17 cellular contexts compared by ENCODE assay signal in the genomic region with DNA sequence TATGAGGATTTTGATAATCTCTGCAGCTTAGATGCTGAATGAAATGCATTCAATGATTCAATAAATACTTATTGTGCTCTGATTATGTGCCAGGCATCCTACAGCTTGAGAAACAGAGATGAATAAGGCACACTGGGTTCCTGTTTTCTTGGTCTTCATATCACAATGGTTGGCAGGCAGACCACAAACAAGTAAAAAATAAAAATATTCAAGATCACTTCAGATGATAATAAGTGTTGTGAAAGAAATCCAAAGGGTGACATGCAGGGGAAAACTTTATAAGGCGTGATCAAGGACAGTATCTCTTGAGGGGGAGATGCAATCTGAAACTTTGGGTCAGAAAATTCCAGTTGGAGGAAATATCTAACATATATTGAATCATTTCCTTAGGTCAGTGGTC.
DNase-seq lines count a peak whose midpoint lies in the region; ATAC-seq, FAIRE-seq and TF ChIP-seq lines count a peak whose summit lies in the region.
"Had no signal": no experiment of that assay in that cellular context is flagged by ENCODE, and none has a peak within 500 bp of the region (broad histone marks: within the 10 kb centered on the region; RNA-seq: fewer than 3 reads in every experiment).

No MANE protein-coding gene starts in this region.

- H3K36me3 ChIP-seq in IMR-90 (ENCODE audit: control insufficient read depth, insufficient read depth, low read length) (no peaks in the 10 kb centered on the region), astrocyte (ENCODE audit: insufficient read depth, low read length) (no peaks in the 10 kb centered on the region)
- H3K36me3 ChIP-seq: BE2C, Peyer's patch had no signal

- POLR2A ChIA-PET in IMR-90 (lab: Charles Lee; ENCODE audit: unreplicated experiment) = no interaction called here

- H3K79me1 ChIP-seq in IMR-90 (ENCODE audit: low read depth in 1 of 2, low read length in 2 of 2) = no peaks in the 10 kb centered on the region

- H4K91ac ChIP-seq in IMR-90 (ENCODE audit: insufficient read depth, low read depth, low read length) = no peak overlapping the region

- H3K9me1 ChIP-seq in IMR-90 (ENCODE audit: insufficient read depth, low read length) = no peaks in the 10 kb centered on the region; the same call in 1 of the 2 replicates

- H3K27ac Mint-ChIP-seq in astrocyte (ENCODE audit: unreplicated experiment) = no peak overlapping the region
- H3K27ac Mint-ChIP-seq in natural killer cell = peak overlapping the region; percentile 80 to 87

- intact Hi-C loops in IMR-90 (cut with micrococcal nuclease) (no loop called here), natural killer cell (cut with micrococcal nuclease) (loop anchor here (5.0 kb wide), 5 partner anchors 40 to 85 kb away; a partner anchor contains a TSS)

- H3K27ac ChIP-seq in IMR-90 (ENCODE audit: insufficient read depth, low read length) (no peak overlapping the region), astrocyte (ENCODE audit: low read depth, low read length) (no peak overlapping the region)
- H3K27ac ChIP-seq: Peyer's patch had no signal

- TF ChIP-seq POLR2A in IMR-90 (IDR thresholded peaks at IDR 0.05; ENCODE audit: low read depth, low read length) (no peak), NB4 (IDR thresholded peaks at IDR 0.05; ENCODE audit: extremely low read depth, insufficient read length) (no peak)

- DNase-seq in IMR-90 (no peak), NB4 (ENCODE audit: low read depth) (peak; percentile 50), astrocyte (ENCODE audit: low read depth) (no peak), natural killer cell (no peak), DMS153 treated with DMSO at 0.1 percent for 48 hours (lab: John Stamatoyannopoulos, UW; ENCODE audit: unreplicated experiment) (no peak)
- DNase-seq: BE2C, EL, H7, Kasumi-1, NCI-H1048, NCI-H1694 treated with DMSO at 0.1 percent for 48 hours, NCI-H446, NCI-H748 treated with DMSO at 0.1 percent for 48 hours, Peyer's patch, Right ventricle myocardium superior had no signal

- H3K79me2 ChIP-seq in astrocyte (ENCODE audit: insufficient read depth, low read length) = no peaks in the 10 kb centered on the region

- no peak overlapping the region for H3K18ac ChIP-seq in IMR-90 (ENCODE audit: low read depth, low read length)

- no peaks in the 10 kb centered on the region; the same call in 1 of the 2 replicates for H3K9me3 ChIP-seq in IMR-90 (ENCODE audit: control insufficient read depth, insufficient read depth, low read length)
- H3K9me3 ChIP-seq in astrocyte (ENCODE audit: insufficient read depth, low read depth, low read length) = no peaks in the 10 kb centered on the region
- H3K9me3 ChIP-seq: BE2C had no signal

- CTCF ChIA-PET in IMR-90 (lab: Yijun Ruan, JAX) = no interaction called here

- H3K4me1 ChIP-seq in IMR-90 (ENCODE audit: control insufficient read depth, insufficient read depth, low read length) (peaks cover 2% of the 10 kb centered on the region; the same call in 1 of the 2 replicates), astrocyte (ENCODE audit: insufficient read depth, low read length) (peaks cover 4% of the 10 kb centered on the region)
- H3K4me1 ChIP-seq: BE2C had no signal

- no peak for FAIRE-seq in astrocyte (lab: Jason Lieb, UNC)

- H3K4ac ChIP-seq in IMR-90 (ENCODE audit: low read depth, low read length) = no peak overlapping the region

- H3K27me3 Mint-ChIP-seq in astrocyte (ENCODE audit: low read depth, unreplicated experiment) (no peaks in the 10 kb centered on the region), natural killer cell (ENCODE audit: low read depth in 2 of 2) (no peaks in the 10 kb centered on the region)

- H3K9me3 Mint-ChIP-seq in astrocyte (ENCODE audit: unreplicated experiment) (peaks cover 4% of the 10 kb centered on the region), natural killer cell (peaks cover 4% of the 10 kb centered on the region in 2 donors)

- H3K4me1 Mint-ChIP-seq in astrocyte (ENCODE audit: low read depth, unreplicated experiment) (no peaks in the 10 kb centered on the region), natural killer cell (peaks cover 48 to 60% of the 10 kb centered on the region in 2 donors)

- H4K20me1 ChIP-seq in IMR-90 (ENCODE audit: insufficient read depth, low read length) (no peaks in the 10 kb centered on the region), astrocyte (ENCODE audit: insufficient read depth, low read length) (no peaks in the 10 kb centered on the region)

- H3K23ac ChIP-seq in IMR-90 (ENCODE audit: low read depth, low read length) = peak overlapping the region; percentile 49; the same call in 1 of the 2 replicates

- H2BK20ac ChIP-seq in IMR-90 (ENCODE audit: low read depth, low read length) = no peak overlapping the region

- no peak overlapping the region for H3K56ac ChIP-seq in IMR-90 (ENCODE audit: extremely low read depth, insufficient read depth, low read length)

- H3K4me3 Mint-ChIP-seq in astrocyte (ENCODE audit: unreplicated experiment) = no peak overlapping the region
- peak overlapping the region; percentile 78 for H3K4me3 Mint-ChIP-seq in natural killer cell

- H2AK5ac ChIP-seq in IMR-90 (ENCODE audit: low read depth, low read length) = no peak overlapping the region

- H3K36me3 Mint-ChIP-seq in astrocyte (ENCODE audit: low read depth, unreplicated experiment) (no peaks in the 10 kb centered on the region), natural killer cell (peaks cover 6% of the 10 kb centered on the region)

- H2AFZ ChIP-seq in IMR-90 (replicated peaks; ENCODE audit: low read length, poor library complexity) (no peak overlapping the region), astrocyte (ENCODE audit: low read depth, low read length) (peak overlapping the region; percentile 53)

- no peak overlapping the region for H3K4me2 ChIP-seq in IMR-90 (ENCODE audit: low read depth, low read length)
- H3K4me2 ChIP-seq in astrocyte (ENCODE audit: low read length) = peak overlapping the region; percentile 36

- no peak overlapping the region for H2BK15ac ChIP-seq in IMR-90 (ENCODE audit: low read depth, low read length)

- H4K5ac ChIP-seq in IMR-90 (ENCODE audit: low read depth, low read length) = no peak overlapping the region

- dilution Hi-C loops in IMR-90 (cut with HindIII; ENCODE audit: low sequenced_read_pairs, unreplicated experiment) = no loop called here

- no peak for TF ChIP-seq RAD21 in IMR-90 (IDR thresholded peaks at IDR 0.05; ENCODE audit: low read length)

- TF ChIP-seq CTCF in IMR-90 (conservative IDR thresholded peaks at IDR 0.05; ENCODE audit: low read depth, low read length) (no peak), NB4 (IDR thresholded peaks at IDR 0.05; ENCODE audit: low read depth, low read length) (no peak), astrocyte (IDR thresholded peaks at IDR 0.05; ENCODE audit: insufficient read depth, low read depth, low read length) (no peak), natural killer cell (IDR thresholded peaks at IDR 0.05) (no peak)

- no CpG with 5 or more reads among the region's 1 CpG for WGBS in IMR-90 (ENCODE audit: extremely low coverage in 2 of 2, insufficient read length in 1 of 2), 2 experiments

- BruUV-seq in IMR-90 (replicated peaks; lab: Mats Ljungman, UMichigan) = no TSS peak

- no peak overlapping the region for H2BK5ac ChIP-seq in IMR-90 (ENCODE audit: low read depth, low read length, poor library complexity, severe bottlenecking)

- no peak overlapping the region for H2BK120ac ChIP-seq in IMR-90 (ENCODE audit: low read depth, low read length)

- ATAC-seq in IMR-90 (ENCODE audit: low read depth) = no peak
- peak; percentile 27 to 52 (median 37) for ATAC-seq in natural killer cell
- no peak for ATAC-seq in HG03196 (IDR thresholded peaks at IDR 0.05; ENCODE audit: unreplicated experiment)
- no peak for ATAC-seq in GM21528 (IDR thresholded peaks at IDR 0.05; ENCODE audit: low FRiP score, unreplicated experiment)

- no peak overlapping the region for H3K9ac ChIP-seq in IMR-90 (ENCODE audit: low read depth, low read length)
- no peak overlapping the region for H3K9ac ChIP-seq in astrocyte (ENCODE audit: low read length)

- H3K4me3 ChIP-seq in IMR-90 (ENCODE audit: insufficient read depth, low read depth, low read length) = no peak overlapping the region
- H3K4me3 ChIP-seq in NB4 (ENCODE audit: low read depth, low read length) = no peak overlapping the region
- H3K4me3 ChIP-seq in astrocyte (ENCODE audit: insufficient read depth, low read depth, low read length) = no peak overlapping the region
- H3K4me3 ChIP-seq: Peyer's patch had no signal

- H2AK9ac ChIP-seq in IMR-90 (replicated peaks; ENCODE audit: low read depth, low read length, poor library complexity) = no peak overlapping the region

- H3K14ac ChIP-seq in IMR-90 (replicated peaks; ENCODE audit: low read depth, low read length) = no peak overlapping the region

- in situ Hi-C loops in IMR-90 (cut with MboI; ENCODE audit: low sequenced_read_pairs) = no loop called here

- no peaks in the 10 kb centered on the region for H3K27me3 ChIP-seq in IMR-90 (ENCODE audit: control insufficient read depth, insufficient read depth, low read length)
- no peaks in the 10 kb centered on the region for H3K27me3 ChIP-seq in astrocyte (ENCODE audit: insufficient read depth, low read length)
- H3K27me3 ChIP-seq: BE2C, Peyer's patch had no signal

- no peak overlapping the region for H4K8ac ChIP-seq in IMR-90 (ENCODE audit: low read depth in 2 of 2, low read length in 2 of 2)

TF ChIP-seq in IMR-90, 13 proteins besides CTCF, POLR2A, EP300 and RAD21:
- TF ChIP-seq FOS (IDR thresholded peaks at IDR 0.05; ENCODE audit: low read depth, low read length) = no peak

Comparison
In these comparisons a context has a peak if more than half of its experiments do, and no peak if none do; other contexts are left out.
1. ATAC-seq: peak in natural killer cell (3 of 3); none in IMR-90 (single experiment), HG03196 (single experiment) and GM21528 (single experiment).